ENCODE assay signal across 13 cellular contexts in the genomic region with DNA sequence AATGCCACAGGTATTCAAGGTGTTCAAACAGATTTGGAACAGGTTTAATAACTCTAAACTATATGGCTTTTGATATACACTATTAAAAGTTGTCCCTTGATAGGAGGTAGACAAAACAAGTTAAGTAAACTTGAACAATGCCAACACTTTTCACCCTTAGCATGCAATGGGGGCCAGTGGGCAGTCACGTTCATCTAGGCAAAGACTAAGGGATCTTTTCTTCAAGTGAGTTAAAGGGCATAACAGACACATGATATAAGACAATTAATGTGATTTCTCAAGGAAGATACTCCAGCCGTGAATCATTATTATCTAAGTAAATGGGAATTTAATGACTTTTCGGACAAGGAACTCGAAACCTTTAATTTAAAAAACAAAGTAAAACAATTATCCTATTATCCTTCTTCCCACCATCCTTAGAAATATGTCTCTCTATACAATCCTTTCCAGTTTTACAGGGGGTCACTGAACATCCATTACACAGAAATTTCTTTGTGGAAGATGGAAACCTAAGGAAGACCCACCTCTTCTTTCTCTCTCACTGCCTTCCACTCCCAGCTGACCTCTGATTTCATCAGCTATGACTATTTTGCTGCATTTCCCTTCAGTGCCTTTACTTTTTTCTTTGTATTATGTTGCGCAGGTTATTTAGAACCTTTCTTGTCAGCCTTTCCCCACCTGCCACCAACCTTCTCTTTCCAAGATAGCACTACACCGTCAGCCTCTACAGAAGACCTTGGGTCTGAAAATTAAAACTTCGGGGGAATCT. TPM values are rescaled to one million over a fixed set of nuclear protein-coding genes. Genes with fewer than 3 reads are reported as not detected.
DNase-seq lines count a peak whose midpoint lies in the region; ATAC-seq and TF ChIP-seq lines count a peak whose summit lies in the region.
"Had no signal": no experiment of that assay in that cellular context is flagged by ENCODE, and none has a peak within 500 bp of the region (broad histone marks: within the 10 kb centered on the region; RNA-seq: fewer than 3 reads in every experiment).

No MANE protein-coding gene starts in this region.

- H3K4me3 ChIP-seq in iPS-15b (ENCODE audit: low read depth, low read length), result peak overlapping the region; percentile 79

- H3K9me3 Mint-ChIP-seq in HFFc6, result no peaks in the 10 kb centered on the region
- H3K9me3 Mint-ChIP-seq in naive thymus-derived CD8-positive, alpha-beta T cell, result no peaks in the 10 kb centered on the region
- H3K9me3 Mint-ChIP-seq: activated naive CD8-positive, alpha-beta T cell treated with anti-CD3 and anti-CD28 coated beads, Interleukin-2, amount 10 ng/mL, durations not matched to agents 7 days and 5 days; CD8-positive, alpha-beta T cell; dendritic cell treated with granulocyte-macrophage colony-stimulating factor and Interleukin-4, amounts not matched to agents 40 ng/mL and 50 ng/mL, for 4 days; IgD-negative memory B cell had no signal

- H3K4me1 ChIP-seq in iPS-15b (ENCODE audit: control insufficient read depth, insufficient read depth, low read length), result peaks cover 9% of the 10 kb centered on the region

- CTCF ChIA-PET in GM10248 (lab: Yijun Ruan, JAX), result interaction anchor here (0.9 to 6.0 kb wide), 10 partner anchors 12 to 360 kb away, joined by 3 to 45 read pairs (median 4); no protein-coding TSS in a partner anchor

- H3K36me3 ChIP-seq in iPS-15b (ENCODE audit: control insufficient read depth, insufficient read depth, low read length), result no peaks in the 10 kb centered on the region
- H3K36me3 ChIP-seq: gastrocnemius medialis had no signal

- H3K4me1 Mint-ChIP-seq in HFFc6 (ENCODE audit: low read depth), result peaks cover 30% of the 10 kb centered on the region
- peaks cover 6 to 16% (median 10%) of the 10 kb centered on the region in 4 donors for H3K4me1 Mint-ChIP-seq in naive thymus-derived CD8-positive, alpha-beta T cell

- 0 out of 2 replicates have a peak overlapping the region, but pooled peaks have one; percentile 77 for H3K4me3 Mint-ChIP-seq in HFFc6
- peak overlapping the region in 4 of 10 donors; percentile 13 to 60 (median 34) for H3K4me3 Mint-ChIP-seq in naive thymus-derived CD8-positive, alpha-beta T cell

- no peaks in the 10 kb centered on the region for H3K9me3 ChIP-seq in iPS-15b (ENCODE audit: control insufficient read depth, insufficient read depth, low read length)
- H3K9me3 ChIP-seq: gastrocnemius medialis had no signal

- POLR2A ChIA-PET in naive thymus-derived CD8-positive, alpha-beta T cell (lab: Charles Lee), result no interaction called here
- POLR2A ChIA-PET in GM10248 (lab: Yijun Ruan, JAX), result no interaction called here

- no peak for ATAC-seq in naive thymus-derived CD8-positive, alpha-beta T cell
- ATAC-seq: CD8-positive, alpha-beta T cell; gastrocnemius medialis had no signal

- TF ChIP-seq CTCF in HFFc6 (IDR thresholded peaks at IDR 0.05) (no peak), GM10248 (IDR thresholded peaks at IDR 0.05; ENCODE audit: control extremely low read depth, extremely low read depth, low read depth, missing control alignments) (no peak)

- DNase-seq in HFFc6 (no peak), SW480 (ENCODE audit: low spot score) (peak; percentile 75), renal cortical epithelial cell (ENCODE audit: low read depth) (peak; percentile 44), GM10248 (ENCODE audit: extremely low spot score) (no peak), AG08395 (ENCODE audit: low spot score) (no peak)
- no peak for DNase-seq in naive thymus-derived CD8-positive, alpha-beta T cell
- DNase-seq: activated naive CD8-positive, alpha-beta T cell treated with anti-CD3 and anti-CD28 coated beads, Interleukin-2, amount 10 ng/mL, durations not matched to agents 7 days and 5 days; CD8-positive, alpha-beta T cell; gastrocnemius medialis; Right ventricle myocardium superior had no signal

- H3K27me3 ChIP-seq in iPS-15b (ENCODE audit: control insufficient read depth, insufficient read depth, low read length), result peaks cover 22% of the 10 kb centered on the region

- no peaks in the 10 kb centered on the region; the same call in 1 of the 2 replicates for H3K27me3 Mint-ChIP-seq in HFFc6 (ENCODE audit: insufficient read depth)
- peaks cover 22 to 73% (median 39%) of the 10 kb centered on the region in 5 donors for H3K27me3 Mint-ChIP-seq in naive thymus-derived CD8-positive, alpha-beta T cell

- no peak overlapping the region for H3K27ac Mint-ChIP-seq in HFFc6
- H3K27ac Mint-ChIP-seq in naive thymus-derived CD8-positive, alpha-beta T cell, result peak overlapping the region in 1 of 10 donors; percentile 3
- H3K27ac Mint-ChIP-seq: activated naive CD8-positive, alpha-beta T cell treated with anti-CD3 and anti-CD28 coated beads, Interleukin-2, amount 10 ng/mL, durations not matched to agents 7 days and 5 days; CD8-positive, alpha-beta T cell had no signal

- no peaks in the 10 kb centered on the region for H3K36me3 Mint-ChIP-seq in HFFc6 (ENCODE audit: low read depth)
- H3K36me3 Mint-ChIP-seq in naive thymus-derived CD8-positive, alpha-beta T cell, result no peaks in the 10 kb centered on the region
- H3K36me3 Mint-ChIP-seq: activated naive CD8-positive, alpha-beta T cell treated with anti-CD3 and anti-CD28 coated beads, Interleukin-2, amount 10 ng/mL, durations not matched to agents 7 days and 5 days; CD8-positive, alpha-beta T cell; IgD-negative memory B cell had no signal

- no peak overlapping the region for H3K9ac ChIP-seq in iPS-15b (ENCODE audit: low read depth, low read length)

RNA-seq across cellular contexts. Expression of gene CLDN1, which starts 1.5 kb away (rescaled TPM):
- total RNA-seq in HFFc6 (2021; fragmentation: NEBNext Ultra II Directional; extraction: Animal tissue kit (Norgen Biotek cat#: 25700)), result under 1 TPM; 0.61 to 0.85 (median 0.79) TPM
- total RNA-seq in renal cortical epithelial cell, result 195 and 218 TPM in 2 replicates
- total RNA-seq in naive thymus-derived CD8-positive, alpha-beta T cell, result not detected
- not detected for polyA plus RNA-seq in naive thymus-derived CD8-positive, alpha-beta T cell
- total RNA-seq: activated naive CD8-positive, alpha-beta T cell treated with anti-CD3 and anti-CD28 coated beads, Interleukin-2, amount 10 ng/mL, durations not matched to agents 7 days and 5 days; CD8-positive, alpha-beta T cell; Right ventricle myocardium superior had no signal
- polyA plus RNA-seq: IgD-negative memory B cell had no signal

Comparison
In these comparisons a context has a peak if more than half of its experiments do, and no peak if none do; other contexts are left out.
1. DNase-seq: peak in SW480 (single experiment) and renal cortical epithelial cell (single experiment); none in HFFc6 (single experiment), naive thymus-derived CD8-positive, alpha-beta T cell (0 of 10), GM10248 (single experiment) and AG08395 (single experiment).
2. RNA of gene CLDN1, which starts 1.5 kb away (total RNA-seq): 195 to 218 TPM in renal cortical epithelial cell; 0.61 to 0.85 TPM in HFFc6 and not detected in naive thymus-derived CD8-positive, alpha-beta T cell; every median in the first group is over 100 times any median in the second.